Comparison of ENCODE assay signal across 30 cellular contexts in genomic region chr4:99918656-99919055, GRCh38.
"Had no signal": no experiment of that assay in that cellular context is flagged by ENCODE, and none has a peak within 500 bp of the region (broad histone marks: within the 10 kb centered on the region; RNA-seq: fewer than 3 reads in every experiment).

No MANE protein-coding gene starts in this region.

- H3K36me3 ChIP-seq: uterus had no signal

- H3K27me3 ChIP-seq: heart left ventricle, neural progenitor cell, uterus had no signal

- H3K4me1 ChIP-seq: heart left ventricle, neural progenitor cell, parathyroid adenoma, psoas muscle, uterus had no signal

- H3K9me3 Mint-ChIP-seq: endodermal cell, neural progenitor cell had no signal

- H3K9me3 ChIP-seq: psoas muscle had no signal

- DNase-seq: activated CD4-positive, alpha-beta memory T cell treated with anti-CD3 and anti-CD28 coated beads for 36 hours; activated CD4-positive, alpha-beta T cell treated with anti-CD3 and anti-CD28 coated beads for 48 hours; activated CD8-positive, alpha-beta memory T cell treated with anti-CD3 and anti-CD28 coated beads, Interleukin-2, amount 50 U/mL, for 4 hours; activated naive CD8-positive, alpha-beta T cell treated with anti-CD3 and anti-CD28 coated beads, Interleukin-2, amount 50 U/mL, for 24 hours; activated T-cell treated with anti-CD3 and anti-CD28 coated beads, Interleukin-2, amount 50 U/mL, for 1 hour; amygdala; caudate nucleus; endodermal cell; foreskin fibroblast; heart left ventricle; left ventricle myocardium superior; naive thymus-derived CD4-positive, alpha-beta T cell; occipital lobe; psoas muscle; stimulated activated CD4-positive, alpha-beta T cell treated with anti-CD3 and anti-CD28 coated beads, Interleukin-15, amount 100 ng/mL, for 24 hours; stimulated activated CD4-positive, alpha-beta T cell treated with anti-CD3 and anti-CD28 coated beads, Interleukin-2, amount 100 ng/mL, for 24 hours; stimulated activated naive CD4-positive, alpha-beta T cell; SW 1271; T-helper 9 cell; trophoblast cell; uterus had no signal

- ATAC-seq: activated naive CD8-positive, alpha-beta T cell treated with anti-CD3 and anti-CD28 coated beads, Interleukin-2, amount 50 U/mL, for 24 hours; esophagus mucosa; heart left ventricle; left ventricle myocardium superior; naive thymus-derived CD4-positive, alpha-beta T cell; psoas muscle had no signal

- H3K27me3 Mint-ChIP-seq: activated CD4-positive, alpha-beta memory T cell treated with anti-CD3 and anti-CD28 coated beads for 36 hours; activated naive CD4-positive, alpha-beta T cell treated with anti-CD3 and anti-CD28 coated beads, Interleukin-2, amount 50 U/mL, for 24 hours; activated naive CD8-positive, alpha-beta T cell treated with anti-CD3 and anti-CD28 coated beads, Interleukin-2, amount 50 U/mL, for 24 hours; dendritic cell treated with granulocyte-macrophage colony-stimulating factor and Interleukin-4, amounts not matched to agents 40 ng/mL and 50 ng/mL, for 4 days; naive thymus-derived CD4-positive, alpha-beta T cell had no signal

- H3K27ac ChIP-seq: heart left ventricle, neural progenitor cell, parathyroid adenoma, psoas muscle, uterus, VCaP had no signal

- H3K4me3 ChIP-seq: heart left ventricle, neural progenitor cell, psoas muscle, uterus had no signal

- FAIRE-seq: TTC549 had no signal

- H3K27ac Mint-ChIP-seq: activated CD4-positive, alpha-beta memory T cell treated with anti-CD3 and anti-CD28 coated beads for 36 hours; activated naive CD4-positive, alpha-beta T cell treated with anti-CD3 and anti-CD28 coated beads, Interleukin-2, amount 50 U/mL, for 24 hours; activated naive CD8-positive, alpha-beta T cell treated with anti-CD3 and anti-CD28 coated beads, Interleukin-2, amount 50 U/mL, for 24 hours; activated T-helper 2 cell treated with anti-CD3 and anti-CD28 coated beads, Interferon-gamma antibody, Interleukin-2, Interleukin-4, amounts not matched to agents 10 μg/mL and 5 μg/mL and 100 μg/mL, durations not matched to agents 14 hours and 24 hours and 36 hours; dendritic cell treated with granulocyte-macrophage colony-stimulating factor and Interleukin-4, amounts not matched to agents 40 ng/mL and 50 ng/mL, for 4 days; endodermal cell; neural progenitor cell; T-helper 1 cell treated with Interleukin-12 subunit alpha and Interleukin-12 subunit beta and Interleukin-4 antibody, amounts not matched to agents 30 μg/mL and 1 μg/mL, for 36 hours had no signal

- H3K4me1 Mint-ChIP-seq: endodermal cell, neural progenitor cell had no signal

- H3K4me3 Mint-ChIP-seq: activated CD4-positive, alpha-beta memory T cell treated with anti-CD3 and anti-CD28 coated beads for 36 hours; activated naive CD4-positive, alpha-beta T cell treated with anti-CD3 and anti-CD28 coated beads, Interleukin-2, amount 50 U/mL, for 24 hours; activated naive CD8-positive, alpha-beta T cell treated with anti-CD3 and anti-CD28 coated beads, Interleukin-2, amount 50 U/mL, for 24 hours; dendritic cell treated with granulocyte-macrophage colony-stimulating factor and Interleukin-4, amounts not matched to agents 40 ng/mL and 50 ng/mL, for 4 days; endodermal cell; naive thymus-derived CD4-positive, alpha-beta T cell; neural progenitor cell; T-helper 1 cell treated with Interleukin-12 subunit alpha and Interleukin-12 subunit beta and Interleukin-4 antibody, amounts not matched to agents 30 μg/mL and 1 μg/mL, for 36 hours had no signal
